23 cellular contexts compared by ENCODE assay signal in the genomic region with DNA sequence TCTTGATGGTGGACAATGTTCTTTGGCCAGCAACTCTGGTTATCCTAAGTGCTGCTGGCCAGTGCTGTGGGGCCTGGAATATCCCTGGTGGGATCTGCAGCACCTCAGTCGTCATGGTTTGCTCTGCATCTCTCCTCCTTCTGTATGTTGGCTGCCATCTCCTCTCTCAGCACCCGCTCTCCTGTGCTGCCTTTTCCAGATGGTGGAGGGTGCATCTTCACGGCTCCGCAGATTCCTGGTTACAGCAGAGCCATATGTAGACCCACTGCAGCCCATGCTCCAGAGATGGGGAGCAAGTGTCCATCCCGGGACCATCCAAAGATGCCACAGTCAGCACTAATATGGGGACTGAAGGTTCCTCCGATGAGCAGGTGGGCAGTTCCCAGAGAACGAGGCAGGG.
"Had no signal": no experiment of that assay in that cellular context is flagged by ENCODE, and none has a peak within 500 bp of the region (broad histone marks: within the 10 kb centered on the region; RNA-seq: fewer than 3 reads in every experiment).

No MANE protein-coding gene starts in this region.

- H3K9ac ChIP-seq: SK-N-SH had no signal

- ATAC-seq: Panc1, PC-3, T-cell had no signal

- H3K27ac ChIP-seq: RWPE1 had no signal

- H3K4me1 Mint-ChIP-seq: T-cell had no signal

- H3K27ac Mint-ChIP-seq: T-cell had no signal

- H3K4me2 ChIP-seq: SK-N-SH had no signal

- H3K4me3 Mint-ChIP-seq: IgD-negative memory B cell, T-cell had no signal

- H3K36me3 Mint-ChIP-seq: IgD-negative memory B cell, T-cell had no signal

- H3K9me3 ChIP-seq: SK-N-SH had no signal

- DNase-seq: KBM-7, NCI-H1092, NCI-H1105 treated with DMSO at 0.1 percent for 48 hours, NCI-H1417 treated with DMSO at 0.1 percent for 48 hours, NCI-H146, NCI-H1694 treated with DMSO at 0.1 percent for 48 hours, NCI-H1930, NCI-H2081, NCI-H2171, NCI-H226, NCI-H446, NCI-H510A, NCI-H524 treated with DMSO at 0.1 percent for 48 hours, NCI-H69, NCI-H774, PC-3, SHP77, SK-N-SH, SW 1271, T-cell had no signal
